In genomic region chr3:184346480-184346879, GRCh38 we compare ENCODE assay signal across 21 cellular contexts. TPM values are rescaled to one million over a fixed set of nuclear protein-coding genes. Genes with fewer than 3 reads are reported as not detected.
"Had no signal": no experiment of that assay in that cellular context is flagged by ENCODE, and none has a peak within 500 bp of the region (broad histone marks: within the 10 kb centered on the region; RNA-seq: fewer than 3 reads in every experiment).

No MANE protein-coding gene starts in this region.

- H3K4me3 Mint-ChIP-seq: activated CD8-positive, alpha-beta memory T cell treated with anti-CD3 and anti-CD28 coated beads, Interleukin-2, amount 10 ng/mL, durations not matched to agents 7 days and 5 days; naive thymus-derived CD4-positive, alpha-beta T cell; stimulated activated naive B cell treated with anti-CD40 and anti-IgM and Interleukin-4, amounts not matched to agents 10 μg/mL and 1 μg/mL and 100 μg/mL, for 72 hours; T-cell; type B pancreatic cell had no signal

- H3K27ac Mint-ChIP-seq: activated CD8-positive, alpha-beta memory T cell treated with anti-CD3 and anti-CD28 coated beads, Interleukin-2, amount 10 ng/mL, durations not matched to agents 7 days and 5 days; activated T-helper 2 cell treated with anti-CD3 and anti-CD28 coated beads, Interferon-gamma antibody, Interleukin-2, Interleukin-4, amounts not matched to agents 10 μg/mL and 5 μg/mL and 100 μg/mL, durations not matched to agents 14 hours and 24 hours and 36 hours; stimulated activated naive B cell treated with anti-CD40 and anti-IgM and Interleukin-4, amounts not matched to agents 10 μg/mL and 1 μg/mL and 100 μg/mL, for 72 hours; T-cell had no signal

- H3K4me1 Mint-ChIP-seq: T-cell had no signal

- H3K9ac ChIP-seq: parathyroid adenoma had no signal

- ATAC-seq: activated CD8-positive, alpha-beta memory T cell treated with anti-CD3 and anti-CD28 coated beads, Interleukin-2, amount 10 ng/mL, durations not matched to agents 7 days and 5 days had no signal

- H3K27me3 Mint-ChIP-seq: activated CD8-positive, alpha-beta memory T cell treated with anti-CD3 and anti-CD28 coated beads, Interleukin-2, amount 10 ng/mL, durations not matched to agents 7 days and 5 days; naive thymus-derived CD4-positive, alpha-beta T cell; stimulated activated naive B cell treated with anti-CD40 and anti-IgM and Interleukin-4, amounts not matched to agents 10 μg/mL and 1 μg/mL and 100 μg/mL, for 72 hours; T-cell; type B pancreatic cell had no signal

- H3K27me3 ChIP-seq: neutrophil, SJCRH30 had no signal

- H3K36me3 ChIP-seq: SJCRH30 had no signal

- H3K9me3 Mint-ChIP-seq: activated T-helper 2 cell treated with anti-CD3 and anti-CD28 coated beads, Interferon-gamma antibody, Interleukin-2, Interleukin-4, amounts not matched to agents 10 μg/mL and 5 μg/mL and 100 μg/mL, durations not matched to agents 14 hours and 24 hours and 36 hours; naive thymus-derived CD4-positive, alpha-beta T cell; stimulated activated naive B cell treated with anti-CD40 and anti-IgM and Interleukin-4, amounts not matched to agents 10 μg/mL and 1 μg/mL and 100 μg/mL, for 72 hours; T-cell; type B pancreatic cell had no signal

- H3K4me1 ChIP-seq: SJCRH30 had no signal

- H3K9me3 ChIP-seq: neutrophil, SJCRH30 had no signal

- DNase-seq: activated CD4-positive, alpha-beta T cell treated with anti-CD3 and anti-CD28 coated beads, Interleukin-2, amount 50 U/mL, for 48 hours; activated CD8-positive, alpha-beta memory T cell treated with anti-CD3 and anti-CD28 coated beads, Interleukin-2, amount 10 ng/mL, durations not matched to agents 7 days and 5 days; activated naive CD4-positive, alpha-beta T cell treated with anti-CD3 and anti-CD28 coated beads, Interleukin-2, amount 50 U/mL, for 16 hours; activated T-cell treated with anti-CD3 and anti-CD28 coated beads, Interleukin-2, amount 50 U/mL, for 1 hour; effector CD4-positive, alpha-beta T cell; foreskin fibroblast; glutamatergic neuron; naive thymus-derived CD4-positive, alpha-beta T cell; SJCRH30; stimulated activated CD4-positive, alpha-beta T cell treated with anti-CD3 and anti-CD28 coated beads, Interleukin-15, amount 100 ng/mL, for 24 hours; stimulated activated CD4-positive, alpha-beta T cell treated with anti-CD3 and anti-CD28 coated beads, Interleukin-4, amount 100 ng/mL, for 1 hour; stimulated activated naive B cell treated with anti-CD40 and anti-IgM and Interleukin-4, amounts not matched to agents 10 μg/mL and 1 μg/mL and 100 μg/mL, for 72 hours; T-cell; WERI-Rb-1 had no signal

- H3K36me3 Mint-ChIP-seq: activated CD8-positive, alpha-beta memory T cell treated with anti-CD3 and anti-CD28 coated beads, Interleukin-2, amount 10 ng/mL, durations not matched to agents 7 days and 5 days had no signal

- H3K27ac ChIP-seq: neutrophil, parathyroid adenoma, SJCRH30 had no signal

- H2AFZ ChIP-seq: parathyroid adenoma had no signal

- H3K4me3 ChIP-seq: coronary artery, SJCRH30 had no signal

RNA-seq across cellular contexts. Expression of gene THPO, which starts 31.5 kb away (rescaled TPM):
- total RNA-seq: activated CD8-positive, alpha-beta memory T cell treated with anti-CD3 and anti-CD28 coated beads, Interleukin-2, amount 10 ng/mL, durations not matched to agents 7 days and 5 days; activated T-helper 2 cell treated with anti-CD3 and anti-CD28 coated beads, Interferon-gamma antibody, Interleukin-2, Interleukin-4, amounts not matched to agents 10 μg/mL and 5 μg/mL and 100 μg/mL, durations not matched to agents 14 hours and 24 hours and 36 hours; mammary epithelial cell; mononuclear cell; naive thymus-derived CD4-positive, alpha-beta T cell; T-cell had no signal
- polyA plus RNA-seq: mammary epithelial cell; naive thymus-derived CD4-positive, alpha-beta T cell had no signal
